ENCODE assay signal across 27 cellular contexts in genomic region chr11:99268895-99269294, GRCh38.
DNase-seq lines count a peak whose midpoint lies in the region; ATAC-seq, FAIRE-seq and TF ChIP-seq lines count a peak whose summit lies in the region.
"Had no signal": no experiment of that assay in that cellular context is flagged by ENCODE, and none has a peak within 500 bp of the region (broad histone marks: within the 10 kb centered on the region; RNA-seq: fewer than 3 reads in every experiment).

No MANE protein-coding gene starts in this region.

- BruUV-seq in A673 (replicated peaks; lab: Mats Ljungman, UMichigan): no TSS peak

- no peak overlapping the region for H3K4me3 Mint-ChIP-seq in glutamatergic neuron (ENCODE audit: unreplicated experiment)
- H3K4me3 Mint-ChIP-seq: activated CD8-positive, alpha-beta memory T cell treated with anti-CD3 and anti-CD28 coated beads, Interleukin-2, amount 10 ng/mL, durations not matched to agents 7 days and 5 days; activated T-cell treated with anti-CD3 and anti-CD28 coated beads, Interleukin-2, amount 50 U/mL, for 72 hours; naive thymus-derived CD8-positive, alpha-beta T cell; stimulated activated naive CD8-positive, alpha-beta T cell treated with anti-CD3 and anti-CD28 coated beads, Interleukin-15, Interleukin-2, amounts not matched to agents 100 ng/mL and 50 ng/mL, for 24 hours had no signal

- no peaks in the 10 kb centered on the region for H3K79me2 ChIP-seq in H1 (ENCODE audit: control insufficient read depth in 1 of 2, insufficient read depth in 2 of 2, low read length in 2 of 2)

- no peak overlapping the region for H2AK5ac ChIP-seq in H1 (ENCODE audit: low read depth, low read length)

- no peaks in the 10 kb centered on the region for H3K27me3 Mint-ChIP-seq in glutamatergic neuron (ENCODE audit: unreplicated experiment)
- H3K27me3 Mint-ChIP-seq: activated CD8-positive, alpha-beta memory T cell treated with anti-CD3 and anti-CD28 coated beads, Interleukin-2, amount 10 ng/mL, durations not matched to agents 7 days and 5 days; naive thymus-derived CD8-positive, alpha-beta T cell; stimulated activated naive CD8-positive, alpha-beta T cell treated with anti-CD3 and anti-CD28 coated beads, Interleukin-15, Interleukin-2, amounts not matched to agents 100 ng/mL and 50 ng/mL, for 24 hours had no signal

- H3K27me3 ChIP-seq in A673 (replicated peaks; ENCODE audit: insufficient read depth, low read depth, low read length, poor library complexity) (no peaks in the 10 kb centered on the region), H1 (replicated peaks in 1 of 4; ENCODE audit: control insufficient read depth in 3 of 4, extremely low read depth in 1 of 4, insufficient read depth in 3 of 4, low read length in 3 of 4) (no peaks in the 10 kb centered on the region)
- H3K27me3 ChIP-seq: brain microvascular endothelial cell, uterus had no signal

- peak overlapping the region; percentile 80; the same call in 1 of the 2 replicates for H2AFZ ChIP-seq in H1 (ENCODE audit: low read length)

- no peak overlapping the region for H3K18ac ChIP-seq in H1 (ENCODE audit: extremely low read depth, low read length)

- no peak overlapping the region for H3K9ac ChIP-seq in H1 (replicated peaks in 1 of 4; ENCODE audit: extremely low read depth in 1 of 4, low read depth in 3 of 4, low read length in 3 of 4)

- TF ChIP-seq EP300 in H1 (IDR thresholded peaks at IDR 0.05; ENCODE audit: borderline replicate concordance in 1 of 2, low read depth in 2 of 2, low read length in 2 of 2): no peak

- no peak overlapping the region for H3K56ac ChIP-seq in H1 (replicated peaks; ENCODE audit: insufficient read length, low read depth, low read length)

- CTCF ChIA-PET in A673 (lab: Charles Lee) (no interaction called here), H1 (lab: Charles Lee; ENCODE audit: partially characterized antibody) (no interaction called here)

- no peak overlapping the region for H3K4me2 ChIP-seq in H1 (ENCODE audit: insufficient read depth in 1 of 2, low read depth in 2 of 2, low read length in 2 of 2)

- POLR2A ChIA-PET in A673 (lab: Charles Lee; ENCODE audit: low non-redundant PET): no interaction called here
- POLR2A ChIA-PET in H1 (lab: Charles Lee; ENCODE audit: partially characterized antibody): no interaction called here

- no peak for TF ChIP-seq RAD21 in H1 (IDR thresholded peaks at IDR 0.05 in 1 of 2, conservative IDR thresholded peaks at IDR 0.05 in 1 of 2; ENCODE audit: low read depth in 2 of 2, low read length in 2 of 2)

- H3K4me3 ChIP-seq in A673 (ENCODE audit: low read depth, low read length, poor library complexity, severe bottlenecking) (no peak overlapping the region), H1 (ENCODE audit: extremely low read depth in 1 of 4, insufficient read depth in 2 of 4, low read depth in 3 of 4, low read length in 4 of 4) (no peak overlapping the region)
- H3K4me3 ChIP-seq: thoracic aorta, uterus had no signal

- no peaks in the 10 kb centered on the region for H3K4me1 ChIP-seq in A673 (ENCODE audit: insufficient read depth, low read length, poor library complexity, severe bottlenecking)
- peaks cover 0 to 4% (median 0%) of the 10 kb centered on the region in 4 experiments; a peak in 1 of 7 replicates for H3K4me1 ChIP-seq in H1 (replicated peaks in 1 of 4; ENCODE audit: control insufficient read depth in 3 of 4, insufficient read depth in 4 of 4, low read length in 3 of 4)
- H3K4me1 ChIP-seq: uterus had no signal

- H4K91ac ChIP-seq in H1 (replicated peaks; ENCODE audit: insufficient read length, low read length): no peak overlapping the region

- H3K4me1 Mint-ChIP-seq in glutamatergic neuron (ENCODE audit: low read depth, unreplicated experiment): no peaks in the 10 kb centered on the region
- H3K4me1 Mint-ChIP-seq: activated CD8-positive, alpha-beta memory T cell treated with anti-CD3 and anti-CD28 coated beads, Interleukin-2, amount 10 ng/mL, durations not matched to agents 7 days and 5 days; naive thymus-derived CD8-positive, alpha-beta T cell had no signal

- H3K36me3 Mint-ChIP-seq in glutamatergic neuron (ENCODE audit: unreplicated experiment): no peaks in the 10 kb centered on the region
- H3K36me3 Mint-ChIP-seq: activated CD8-positive, alpha-beta memory T cell treated with anti-CD3 and anti-CD28 coated beads, Interleukin-2, amount 10 ng/mL, durations not matched to agents 7 days and 5 days; naive thymus-derived CD8-positive, alpha-beta T cell had no signal

- intact Hi-C loops in A673 (cut with micrococcal nuclease; ENCODE audit: unreplicated experiment): no loop called here

- H3K27ac ChIP-seq in A673 (ENCODE audit: low read depth, low read length, poor library complexity, severe bottlenecking): no peak overlapping the region
- H3K27ac ChIP-seq in H1 (ENCODE audit: low read depth, low read length): no peak overlapping the region
- H3K27ac ChIP-seq: brain microvascular endothelial cell, epithelial cell of prostate, thoracic aorta, uterus had no signal

- H3K9me3 Mint-ChIP-seq in glutamatergic neuron (ENCODE audit: unreplicated experiment): no peaks in the 10 kb centered on the region

- H3K23me2 ChIP-seq in H1 (ENCODE audit: low read depth, low read length): no peaks in the 10 kb centered on the region

- no peak overlapping the region for H2BK12ac ChIP-seq in H1 (ENCODE audit: low read depth, low read length)

- no peak overlapping the region for H3K4ac ChIP-seq in H1 (replicated peaks; ENCODE audit: insufficient read length, low read depth, low read length)

- H2BK120ac ChIP-seq in H1 (replicated peaks; ENCODE audit: low read depth, low read length): no peak overlapping the region

- no peak for TF ChIP-seq CTCF in A673 (conservative IDR thresholded peaks at IDR 0.05; ENCODE audit: low read depth, low read length)
- no peak for TF ChIP-seq CTCF in H1 (IDR thresholded peaks at IDR 0.05; ENCODE audit: control extremely low read depth in 1 of 3, insufficient read depth in 1 of 3, low read depth in 1 of 3, low read length in 3 of 3)
- no peak for TF ChIP-seq CTCF in D721Med (IDR thresholded peaks at IDR 0.05; ENCODE audit: insufficient read depth, missing control alignments)
- TF ChIP-seq CTCF in glutamatergic neuron (IDR thresholded peaks at IDR 0.05; ENCODE audit: partially characterized antibody, unreplicated experiment): no peak

- TF ChIP-seq POLR2A in H1 (IDR thresholded peaks at IDR 0.05; ENCODE audit: control extremely low read depth in 1 of 2, low read depth in 2 of 2, low read length in 2 of 2): no peak

- no peak overlapping the region for H2BK20ac ChIP-seq in H1 (ENCODE audit: low read length)

- DNase-seq in A673 (ENCODE audit: low spot score): peak; percentile 40
- DNase-seq in NCI-H1417 (lab: John Stamatoyannopoulos, UW): peak; percentile 17 to 95 (median 62)
- peak; percentile 42 for DNase-seq in NCI-H345 (lab: John Stamatoyannopoulos, UW)
- DNase-seq in H1 (ENCODE audit: low read depth in 1 of 2, low spot score in 2 of 2): no peak
- DNase-seq in D721Med (ENCODE audit: insufficient read length, low spot score): no peak
- DNase-seq in glutamatergic neuron: no peak
- DNase-seq: 8988T; activated CD8-positive, alpha-beta memory T cell treated with anti-CD3 and anti-CD28 coated beads, Interleukin-2, amount 10 ng/mL, durations not matched to agents 7 days and 5 days; activated naive CD4-positive, alpha-beta T cell treated with Interleukin-2 at 50 U/mL for 16 hours; activated T-cell treated with anti-CD3 and anti-CD28 coated beads, Interleukin-2, amount 50 U/mL, for 72 hours; brain microvascular endothelial cell; DMS153; kidney; midbrain; naive thymus-derived CD8-positive, alpha-beta T cell; NCI-H187; NK-92 treated with Interleukin-12 subunit alpha and Interleukin-12 subunit beta, amount 100 ng/mL, for 24 hours; occipital lobe; Right ventricle myocardium superior; T1000; uterus had no signal

- ATAC-seq in GM21737 (IDR thresholded peaks at IDR 0.05; ENCODE audit: unreplicated experiment) (no peak), GM21447 (IDR thresholded peaks at IDR 0.05; ENCODE audit: unreplicated experiment) (no peak)
- ATAC-seq: activated CD8-positive, alpha-beta memory T cell treated with anti-CD3 and anti-CD28 coated beads, Interleukin-2, amount 10 ng/mL, durations not matched to agents 7 days and 5 days; activated T-cell treated with anti-CD3 and anti-CD28 coated beads, Interleukin-2, amount 50 U/mL, for 72 hours; naive thymus-derived CD8-positive, alpha-beta T cell had no signal

- no peak overlapping the region for H4K8ac ChIP-seq in H1 (ENCODE audit: extremely low read depth, insufficient read depth, low read length)

- no peaks in the 10 kb centered on the region for H3K9me3 ChIP-seq in A673 (ENCODE audit: low read depth, low read length, poor library complexity, severe bottlenecking)
- H3K9me3 ChIP-seq in H1 (ENCODE audit: insufficient read depth in 2 of 2, low read depth in 1 of 2, low read length in 1 of 2): no peaks in the 10 kb centered on the region
- H3K9me3 ChIP-seq: thoracic aorta, uterus had no signal

- H3K36me3 ChIP-seq in A673 (ENCODE audit: insufficient read depth, low read length, poor library complexity, severe bottlenecking) (no peaks in the 10 kb centered on the region), H1 (ENCODE audit: control insufficient read depth in 2 of 4, insufficient read depth in 4 of 4, low read length in 3 of 4) (no peaks in the 10 kb centered on the region)
- H3K36me3 ChIP-seq: brain microvascular endothelial cell, thoracic aorta, uterus had no signal

- H3K79me1 ChIP-seq in H1 (ENCODE audit: low read depth, low read length): no peaks in the 10 kb centered on the region

- no peak overlapping the region for H2BK15ac ChIP-seq in H1 (ENCODE audit: low read length)

- no peak overlapping the region for H4K5ac ChIP-seq in H1 (ENCODE audit: insufficient read length, low read depth, low read length)

- H4K20me1 ChIP-seq in H1 (replicated peaks in 1 of 2; ENCODE audit: control insufficient read depth in 1 of 2, insufficient read depth in 2 of 2, low read length in 2 of 2): no peaks in the 10 kb centered on the region

- H2BK5ac ChIP-seq in H1 (ENCODE audit: low read depth, low read length): no peak overlapping the region

- H3K27ac Mint-ChIP-seq in glutamatergic neuron (ENCODE audit: unreplicated experiment): no peak overlapping the region
- H3K27ac Mint-ChIP-seq: activated CD8-positive, alpha-beta memory T cell treated with anti-CD3 and anti-CD28 coated beads, Interleukin-2, amount 10 ng/mL, durations not matched to agents 7 days and 5 days; activated T-cell treated with anti-CD3 and anti-CD28 coated beads, Interleukin-2, amount 50 U/mL, for 72 hours; naive thymus-derived CD8-positive, alpha-beta T cell; stimulated activated naive CD8-positive, alpha-beta T cell treated with anti-CD3 and anti-CD28 coated beads, Interleukin-15, Interleukin-2, amounts not matched to agents 100 ng/mL and 50 ng/mL, for 24 hours had no signal

- WGBS in H1 (ENCODE audit: extremely low coverage in 1 of 2, insufficient coverage in 1 of 2, insufficient read length in 1 of 2, insufficient replicate concordance in 2 of 2, low coverage in 1 of 2, low lambda C conversion rate in 2 of 2, missing lambda C conversion rate in 1 of 2), 2 experiments: 79% methylated on average over 3 of the region's 3 CpGs; no CpG with 5 or more reads in 1 of the 2 experiments

- H3K23ac ChIP-seq in H1 (ENCODE audit: insufficient read length): no peak overlapping the region

- FAIRE-seq in H1 (lab: Jason Lieb, UNC): no peak
- FAIRE-seq in D721Med (lab: Jason Lieb, UNC): no peak
- FAIRE-seq: H54, kidney had no signal

- H3K14ac ChIP-seq in H1 (ENCODE audit: insufficient read length): no peak overlapping the region

Comparison
In these comparisons a context has a peak if more than half of its experiments do, and no peak if none do; other contexts are left out.
1. DNase-seq: peak in A673 (single experiment), NCI-H1417 (3 of 3) and NCI-H345 (single experiment); none in H1 (0 of 2), D721Med (single experiment) and glutamatergic neuron (single experiment).